Comparison of ENCODE assay signal across 11 cellular contexts in genomic region chr9:136587944-136588662, GRCh38. TPM values are rescaled to one million over a fixed set of nuclear protein-coding genes. Genes with fewer than 3 reads are reported as not detected.
DNase-seq lines count a peak whose midpoint lies in the region; ATAC-seq and TF ChIP-seq lines count a peak whose summit lies in the region.
"Had no signal": no experiment of that assay in that cellular context is flagged by ENCODE, and none has a peak within 500 bp of the region (broad histone marks: within the 10 kb centered on the region; RNA-seq: fewer than 3 reads in every experiment).

No MANE protein-coding gene starts in this region.

- H3K36me3 ChIP-seq in gastrocnemius medialis: no peaks in the 10 kb centered on the region

- H3K4me1 Mint-ChIP-seq in T-helper 17 cell: peaks cover 13% of the 10 kb centered on the region
- H3K4me1 Mint-ChIP-seq in stimulated activated effector memory CD8-positive, alpha-beta T cell treated with anti-CD3 and anti-CD28 coated beads, Interleukin-12 subunit alpha, Interleukin-12 subunit beta, amount 100 ng/mL, for 72 hours: peaks cover 10% of the 10 kb centered on the region

- no peaks in the 10 kb centered on the region for H3K27me3 Mint-ChIP-seq in T-helper 17 cell

- intact Hi-C loops in gastrocnemius medialis (cut with DNase I; ENCODE audit: low total_unique reads): no loop called here

- H3K4me1 ChIP-seq in gastrocnemius medialis: peaks cover 0 to 13% of the 10 kb centered on the region in 2 donors

- no peaks in the 10 kb centered on the region for H3K9me3 Mint-ChIP-seq in stimulated activated effector memory CD8-positive, alpha-beta T cell treated with anti-CD3 and anti-CD28 coated beads, Interleukin-12 subunit alpha, Interleukin-12 subunit beta, amount 100 ng/mL, for 72 hours

- peak overlapping the region in 2 of 4 donors; percentile 4 to 42 for H3K27ac ChIP-seq in gastrocnemius medialis
- H3K27ac ChIP-seq: parathyroid adenoma had no signal

- H3K27me3 ChIP-seq in gastrocnemius medialis: peaks cover 0 to 8% (median 7%) of the 10 kb centered on the region in 3 donors

- TF ChIP-seq POLR2A in gastrocnemius medialis (IDR thresholded peaks at IDR 0.05): no peak

- peak; percentile 22 for DNase-seq in activated CD4-positive, alpha-beta T cell treated with anti-CD3 and anti-CD28 coated beads for 48 hours
- no peak for DNase-seq in activated CD4-positive, alpha-beta T cell treated with anti-CD3 and anti-CD28 coated beads, Interleukin-2, amount 50 U/mL, for 48 hours
- no peak for DNase-seq in T-helper 17 cell
- peak; percentile 93 for DNase-seq in iPS DF 4.7 (ENCODE audit: extremely low read depth, low spot score)
- DNase-seq in stimulated activated effector memory CD8-positive, alpha-beta T cell treated with anti-CD3 and anti-CD28 coated beads, Interleukin-12 subunit alpha, Interleukin-12 subunit beta, amount 100 ng/mL, for 72 hours (ENCODE audit: low spot score in 2 of 2): no peak
- DNase-seq in ACHN: no peak
- DNase-seq in gastrocnemius medialis: no peak
- DNase-seq: NCI-H510A, T-helper 9 cell had no signal

- no peak overlapping the region for H3K27ac Mint-ChIP-seq in T-helper 17 cell
- peak overlapping the region; percentile 8 for H3K27ac Mint-ChIP-seq in stimulated activated effector memory CD8-positive, alpha-beta T cell treated with anti-CD3 and anti-CD28 coated beads, Interleukin-12 subunit alpha, Interleukin-12 subunit beta, amount 100 ng/mL, for 72 hours

- H3K4me3 Mint-ChIP-seq in T-helper 17 cell: peak overlapping the region; percentile 33
- H3K4me3 Mint-ChIP-seq in stimulated activated effector memory CD8-positive, alpha-beta T cell treated with anti-CD3 and anti-CD28 coated beads, Interleukin-12 subunit alpha, Interleukin-12 subunit beta, amount 100 ng/mL, for 72 hours: no peak overlapping the region

- no peaks in the 10 kb centered on the region for H3K9me3 ChIP-seq in T-helper 17 cell (ENCODE audit: control insufficient read depth, low read length, poor library complexity, severe bottlenecking)
- H3K9me3 ChIP-seq in gastrocnemius medialis: no peaks in the 10 kb centered on the region

- no peak for ATAC-seq in T-helper 17 cell
- no peak for ATAC-seq in stimulated activated effector memory CD8-positive, alpha-beta T cell treated with anti-CD3 and anti-CD28 coated beads, Interleukin-12 subunit alpha, Interleukin-12 subunit beta, amount 100 ng/mL, for 72 hours
- no peak for ATAC-seq in gastrocnemius medialis
- no peak for ATAC-seq in GM19023 (IDR thresholded peaks at IDR 0.05; ENCODE audit: unreplicated experiment)

- TF ChIP-seq CTCF in gastrocnemius medialis (IDR thresholded peaks at IDR 0.05 in 4 of 5, conservative IDR thresholded peaks at IDR 0.05 in 1 of 5): no peak

- H3K36me3 Mint-ChIP-seq in T-helper 17 cell (ENCODE audit: low read depth): no peaks in the 10 kb centered on the region
- H3K36me3 Mint-ChIP-seq in stimulated activated effector memory CD8-positive, alpha-beta T cell treated with anti-CD3 and anti-CD28 coated beads, Interleukin-12 subunit alpha, Interleukin-12 subunit beta, amount 100 ng/mL, for 72 hours: no peaks in the 10 kb centered on the region

- peak overlapping the region in 1 of 4 donors; percentile 4 for H3K4me3 ChIP-seq in gastrocnemius medialis

- in situ Hi-C loops in ACHN (cut with HindIII; ENCODE audit: low pct_ligation_motif_present, low pct_unique_long_range_greater_than_20kb, low sequenced_read_pairs): no loop called here
- in situ Hi-C loops in gastrocnemius medialis (cut with MboI; ENCODE audit: low sequenced_read_pairs in 4 of 4): no loop called here

RNA-seq across cellular contexts. Expression of gene NOTCH1, which starts 42.3 kb away (rescaled TPM):
- total RNA-seq in T-helper 17 cell: 10 to 100 TPM; 31.7 to 37.5 TPM
- total RNA-seq in gastrocnemius medialis: 10 to 100 TPM in 1 of 4 donors, 1 to 10 TPM in 3; 6.3 to 15.4 (median 8.2) TPM

Comparison
In these comparisons a context has a peak if more than half of its experiments do, and no peak if none do; other contexts are left out.
1. DNase-seq: peak in activated CD4-positive, alpha-beta T cell treated with anti-CD3 and anti-CD28 coated beads for 48 hours (single experiment) and iPS DF 4.7 (single experiment); none in activated CD4-positive, alpha-beta T cell treated with anti-CD3 and anti-CD28 coated beads, Interleukin-2, amount 50 U/mL, for 48 hours (0 of 2), T-helper 17 cell (0 of 3), stimulated activated effector memory CD8-positive, alpha-beta T cell treated with anti-CD3 and anti-CD28 coated beads, Interleukin-12 subunit alpha, Interleukin-12 subunit beta, amount 100 ng/mL, for 72 hours (0 of 2), ACHN (single experiment) and gastrocnemius medialis (0 of 2).